8 cellular contexts compared by ENCODE assay signal in genomic region chr16:88783391-88784073, GRCh38. TPM values are rescaled to one million over a fixed set of nuclear protein-coding genes. Genes with fewer than 3 reads are reported as not detected.
DNase-seq lines count a peak whose midpoint lies in the region; ATAC-seq and TF ChIP-seq lines count a peak whose summit lies in the region.

No MANE protein-coding gene starts in this region.

- H3K9me3 ChIP-seq in BLaER1 treated with 17β-estradiol and CSF1 and Interleukin-3, amounts not matched to agents 10 nM and 100 nM (replicated peaks in 1 of 11) = no peaks in the 10 kb centered on the region
- H3K9me3 ChIP-seq in mammary epithelial cell (replicated peaks; ENCODE audit: insufficient read depth, low read length) (no peaks in the 10 kb centered on the region), stomach smooth muscle (ENCODE audit: control insufficient read depth in 2 of 2, low read length in 2 of 2) (no peaks in the 10 kb centered on the region)

- H3K36me3 ChIP-seq in BLaER1 treated with 17β-estradiol and CSF1 and Interleukin-3, amounts not matched to agents 10 nM and 100 nM = no peaks in the 10 kb centered on the region
- no peaks in the 10 kb centered on the region for H3K36me3 ChIP-seq in mammary epithelial cell (ENCODE audit: insufficient read depth, low read length)
- no peaks in the 10 kb centered on the region for H3K36me3 ChIP-seq in stomach smooth muscle (ENCODE audit: control insufficient read depth in 2 of 2, insufficient read depth in 2 of 2, low read length in 2 of 2)

- dilution Hi-C loops in mammary epithelial cell (cut with HindIII; ENCODE audit: low sequenced_read_pairs) = loop anchor here (5.0 to 10.0 kb wide), 5 partner anchors 56 to 521 kb away; partner anchors contain the start of gene ZNF778

- TF ChIP-seq CTCF in mammary epithelial cell (conservative IDR thresholded peaks at IDR 0.05 in 1 of 2, IDR thresholded peaks at IDR 0.05 in 1 of 2; ENCODE audit: extremely low read depth in 1 of 2, insufficient read depth in 1 of 2, low read depth in 1 of 2, low read length in 2 of 2) = no peak

- H3K4me1 ChIP-seq in BLaER1 treated with 17β-estradiol and CSF1 and Interleukin-3, amounts not matched to agents 10 nM and 100 nM = peaks cover 49 to 83% (median 69%) of the 10 kb centered on the region in 10 experiments
- H3K4me1 ChIP-seq in mammary epithelial cell (ENCODE audit: insufficient read depth, low read length) (peaks cover 31% of the 10 kb centered on the region), stomach smooth muscle (ENCODE audit: control insufficient read depth, insufficient read depth, low read length) (peaks cover 66% of the 10 kb centered on the region)

- peak overlapping the region; percentile 72 to 91 (median 83) for H3K4me3 ChIP-seq in BLaER1 treated with 17β-estradiol and CSF1 and Interleukin-3, amounts not matched to agents 10 nM and 100 nM
- peak overlapping the region; percentile 57 to 76 (median 65) for H3K4me3 ChIP-seq in mammary epithelial cell (replicated peaks in 1 of 3; ENCODE audit: insufficient read depth in 1 of 3, low read depth in 2 of 3, low read length in 3 of 3)
- peak overlapping the region; percentile 65 to 79 for H3K4me3 ChIP-seq in stomach smooth muscle (ENCODE audit: low read length in 2 of 2)

- TSS peak; percentile 22 for BruUV-seq in mammary epithelial cell (replicated peaks; lab: Mats Ljungman, UMichigan)

- in situ Hi-C loops in mammary epithelial cell (cut with MboI; ENCODE audit: low sequenced_read_pairs in 2 of 2) = loop anchor here in 1 of 2 donors (5.0 kb wide), 1 partner anchor 36 kb away; no protein-coding TSS in a partner anchor

- 17% methylated on average over 9 of the region's 27 CpGs for WGBS in mammary epithelial cell (ENCODE audit: low coverage, missing lambda C conversion rate)

- H3K27me3 ChIP-seq in BLaER1 treated with 17β-estradiol and CSF1 and Interleukin-3, amounts not matched to agents 10 nM and 100 nM = no peaks in the 10 kb centered on the region
- H3K27me3 ChIP-seq in mammary epithelial cell (ENCODE audit: insufficient read depth, low read length) (no peaks in the 10 kb centered on the region), stomach smooth muscle (ENCODE audit: control insufficient read depth in 1 of 2, insufficient read depth in 2 of 2, low read length in 2 of 2) (no peaks in the 10 kb centered on the region)

- peak overlapping the region in 10 of 11 experiments; percentile 74 to 93 (median 92); a peak in 20 of 22 replicates for H3K27ac ChIP-seq in BLaER1 treated with 17β-estradiol and CSF1 and Interleukin-3, amounts not matched to agents 10 nM and 100 nM
- H3K27ac ChIP-seq in mammary epithelial cell (ENCODE audit: insufficient read depth, low read depth, low read length) (peak overlapping the region; percentile 76), stomach smooth muscle (ENCODE audit: low read length) (peak overlapping the region; percentile 93)

- H3K4me2 ChIP-seq in BLaER1 treated with 17β-estradiol and CSF1 and Interleukin-3, amounts not matched to agents 10 nM and 100 nM = peak overlapping the region; percentile 95 to 100 (median 99)
- peak overlapping the region; percentile 98 for H3K4me2 ChIP-seq in mammary epithelial cell (ENCODE audit: insufficient read depth, low read depth, low read length)

- peak overlapping the region; percentile 7 for H2AFZ ChIP-seq in mammary epithelial cell (ENCODE audit: low read depth, low read length)

- peak; percentile 51 for DNase-seq in M059J (ENCODE audit: low read depth)
- DNase-seq in mammary epithelial cell = peak; percentile 40
- peak; percentile 75 for DNase-seq in left lobe of liver (ENCODE audit: low spot score)
- DNase-seq in NCI-H1092 (lab: John Stamatoyannopoulos, UW) = no peak

- H3K79me2 ChIP-seq in mammary epithelial cell (ENCODE audit: insufficient read depth, low read length) = peaks cover 65% of the 10 kb centered on the region

- CTCF ChIA-PET in mammary epithelial cell (lab: Charles Lee; ENCODE audit: low non-redundant PET) = no interaction called here

- H3K9ac ChIP-seq in BLaER1 treated with 17β-estradiol and CSF1 and Interleukin-3, amounts not matched to agents 10 nM and 100 nM = peak overlapping the region; percentile 80 to 95 (median 89)
- H3K9ac ChIP-seq in mammary epithelial cell (ENCODE audit: insufficient read depth, low read length) (peak overlapping the region; percentile 80), stomach smooth muscle (ENCODE audit: low read length in 2 of 2) (peak overlapping the region; percentile 82 to 83)

- peak; percentile 57 for ATAC-seq in left lobe of liver
- ATAC-seq in GM18867 (IDR thresholded peaks at IDR 0.05; ENCODE audit: unreplicated experiment) = no peak
- ATAC-seq in HG02798 (IDR thresholded peaks at IDR 0.05; ENCODE audit: poor library complexity, unreplicated experiment) = no peak

- intact Hi-C loops in mammary epithelial cell (cut with micrococcal nuclease) = loop anchor here (1.0 to 5.0 kb wide), 2 partner anchors 13 to 211 kb away; partner anchors contain the start of gene ZC3H18

- peaks cover 32 to 60% (median 56%) of the 10 kb centered on the region in 11 experiments; a peak in 21 of 22 replicates for H4K20me1 ChIP-seq in BLaER1 treated with 17β-estradiol and CSF1 and Interleukin-3, amounts not matched to agents 10 nM and 100 nM
- H4K20me1 ChIP-seq in mammary epithelial cell (ENCODE audit: insufficient read depth, low read length) = peaks cover 7% of the 10 kb centered on the region

RNA-seq across cellular contexts. Expression of gene PIEZO1, which starts 1.5 kb away (rescaled TPM):
- 49.1 and 89.6 TPM in 2 replicates for total RNA-seq in M059J (2014; rRNA removed; shearing (Covaris generic))
- total RNA-seq in mammary epithelial cell = 100 to 1,000 TPM; 165 to 215 TPM
- 144 TPM for polyA plus RNA-seq in mammary epithelial cell
- 339 TPM for polyA minus RNA-seq in mammary epithelial cell
- total RNA-seq in left lobe of liver = 67.8 TPM

RNA-seq across cellular contexts. Expression of gene CDT1, which starts 20.1 kb away (rescaled TPM):
- total RNA-seq in M059J (2014; rRNA removed; shearing (Covaris generic)) = 12.8 and 44.4 TPM in 2 replicates
- total RNA-seq in mammary epithelial cell (10 to 100 TPM in 1 of 2 donors, 1 to 10 TPM in 1; 3.5 to 22.0 TPM), left lobe of liver (0.50 TPM)
- polyA plus RNA-seq in mammary epithelial cell = 13.6 TPM
- polyA minus RNA-seq in mammary epithelial cell = 20.1 TPM

RNA-seq across cellular contexts. Expression of gene APRT, which starts 28.2 kb away (rescaled TPM):
- 136 and 151 TPM in 2 replicates for total RNA-seq in M059J (2014; rRNA removed; shearing (Covaris generic))
- total RNA-seq in mammary epithelial cell = 100 to 1,000 TPM in 1 of 2 donors, 10 to 100 TPM in 1; 51.5 to 136 TPM
- polyA plus RNA-seq in mammary epithelial cell = 145 TPM
- polyA minus RNA-seq in mammary epithelial cell = 63.6 TPM
- total RNA-seq in left lobe of liver = 68.9 TPM
